In the genomic region with DNA sequence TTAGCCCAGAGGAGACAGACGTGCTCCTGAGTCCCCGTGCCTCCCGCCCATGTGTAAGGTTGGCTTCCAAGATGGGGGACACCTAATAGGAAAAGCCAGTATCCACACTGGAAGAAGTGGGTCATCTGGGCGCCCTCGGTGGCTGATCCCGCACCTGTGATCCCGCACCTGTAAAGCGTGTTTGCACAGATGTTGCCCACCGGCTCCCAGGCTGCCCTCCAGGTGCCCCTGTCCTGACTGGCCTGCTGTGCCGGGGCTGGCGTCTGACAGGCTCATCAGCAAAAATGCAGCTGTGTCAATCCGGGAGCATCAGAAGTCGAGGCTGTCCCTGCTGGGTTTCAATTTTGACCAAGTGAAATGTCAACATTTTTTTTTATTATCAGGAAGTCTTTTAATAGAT, we compare ENCODE assay signal across 27 cellular contexts.
"Had no signal": no experiment of that assay in that cellular context is flagged by ENCODE, and none has a peak within 500 bp of the region (broad histone marks: within the 10 kb centered on the region; RNA-seq: fewer than 3 reads in every experiment).

No MANE protein-coding gene starts in this region.

- DNase-seq: hippocampal formation; left colon; left lung; lower lobe of right lung; mammary epithelial cell; mesenchymal stem cell; naive thymus-derived CD8-positive, alpha-beta T cell; ovary; retina; right cardiac atrium; stimulated activated CD4-positive, alpha-beta T cell treated with anti-CD3 and anti-CD28 coated beads, Interleukin-12 subunit alpha, Interleukin-12 subunit beta, amount 100 ng/mL, for 4 hours; stimulated activated CD4-positive, alpha-beta T cell treated with anti-CD3 and anti-CD28 coated beads, Interleukin-15, amount 100 ng/mL, for 24 hours; stimulated activated CD4-positive, alpha-beta T cell treated with anti-CD3 and anti-CD28 coated beads, Interleukin-2, amount 100 ng/mL, for 24 hours; stimulated activated CD4-positive, alpha-beta T cell treated with anti-CD3 and anti-CD28 coated beads, Interleukin-4, amount 100 ng/mL, for 1 hour; stimulated activated naive B cell treated with anti-CD40 and anti-IgM and Interleukin-4, amounts not matched to agents 10 μg/mL and 1 μg/mL and 100 μg/mL, for 72 hours; stimulated activated naive CD8-positive, alpha-beta T cell treated with anti-CD3 and anti-CD28 coated beads, Interleukin-15, Interleukin-2, amounts not matched to agents 100 U/mL and 50 U/mL, for 24 hours; stomach; testis; thyroid gland; transverse colon had no signal

- H3K4me3 Mint-ChIP-seq: naive thymus-derived CD8-positive, alpha-beta T cell; nephron; neural crest cell; stimulated activated naive B cell treated with anti-CD40 and anti-IgM and Interleukin-4, amounts not matched to agents 10 μg/mL and 1 μg/mL and 100 μg/mL, for 72 hours had no signal

- ATAC-seq: left colon; left lung; lower lobe of right lung; naive thymus-derived CD8-positive, alpha-beta T cell; right cardiac atrium; sciatic nerve; stimulated activated naive B cell treated with anti-CD40 and anti-IgM and Interleukin-4, amounts not matched to agents 10 μg/mL and 1 μg/mL and 100 μg/mL, for 72 hours; stimulated activated naive CD8-positive, alpha-beta T cell treated with anti-CD3 and anti-CD28 coated beads, Interleukin-15, Interleukin-2, amounts not matched to agents 100 U/mL and 50 U/mL, for 24 hours had no signal

- H3K9me3 Mint-ChIP-seq: nephron had no signal

- H3K4me1 Mint-ChIP-seq: naive thymus-derived CD8-positive, alpha-beta T cell; nephron; stimulated activated naive B cell treated with anti-CD40 and anti-IgM and Interleukin-4, amounts not matched to agents 10 μg/mL and 1 μg/mL and 100 μg/mL, for 72 hours had no signal

- H3K27ac Mint-ChIP-seq: nephron; progenitor cell of endocrine pancreas; stimulated activated naive B cell treated with anti-CD40 and anti-IgM and Interleukin-4, amounts not matched to agents 10 μg/mL and 1 μg/mL and 100 μg/mL, for 72 hours had no signal

- H3K27me3 ChIP-seq: left lung, ovary, stomach, testis, thyroid gland, transverse colon, upper lobe of left lung, vagina had no signal

- H3K4me3 ChIP-seq: left lung, lower lobe of right lung, ovary, skin epidermis, stomach, testis, thyroid gland, transverse colon, upper lobe of left lung, vagina had no signal

- H3K36me3 ChIP-seq: left lung, lower lobe of right lung, ovary, stomach, thyroid gland, transverse colon, upper lobe of left lung, vagina had no signal

- H3K9me3 ChIP-seq: left lung, lower lobe of right lung, ovary, testis, thyroid gland, transverse colon, upper lobe of left lung, vagina had no signal

- H3K27me3 Mint-ChIP-seq: stimulated activated naive B cell treated with anti-CD40 and anti-IgM and Interleukin-4, amounts not matched to agents 10 μg/mL and 1 μg/mL and 100 μg/mL, for 72 hours had no signal

- H3K4me1 ChIP-seq: left lung, lower lobe of right lung, stomach, testis, thyroid gland, transverse colon, upper lobe of left lung, vagina had no signal

- H3K36me3 Mint-ChIP-seq: naive thymus-derived CD8-positive, alpha-beta T cell; stimulated activated naive B cell treated with anti-CD40 and anti-IgM and Interleukin-4, amounts not matched to agents 10 μg/mL and 1 μg/mL and 100 μg/mL, for 72 hours had no signal

- H3K27ac ChIP-seq: left lung, lower lobe of right lung, ovary, skin epidermis, stomach, testis, thyroid gland, transverse colon, upper lobe of left lung, vagina had no signal
